ENCODE assay signal across 8 cellular contexts in genomic region chr6:53903357-53903756, GRCh38.
"Had no signal": no experiment of that assay in that cellular context is flagged by ENCODE, and none has a peak within 500 bp of the region (broad histone marks: within the 10 kb centered on the region; RNA-seq: fewer than 3 reads in every experiment).

No MANE protein-coding gene starts in this region.

- H3K9me3 ChIP-seq: HAP-1 had no signal

- H3K9me3 Mint-ChIP-seq: GM23338, H9, HFFc6 had no signal

- H3K4me3 Mint-ChIP-seq: GM23338, H9, HFFc6 had no signal

- DNase-seq: GM23248, GOT3, H7, H9, HCEC 1CT, HFFc6 had no signal

- H3K27ac Mint-ChIP-seq: GM23338, HFFc6 had no signal

- H3K27ac ChIP-seq: GM23248 had no signal

- H3K4me3 ChIP-seq: GM23248, GM23338, HAP-1 had no signal
